ENCODE assay signal across 16 cellular contexts in genomic region chr13:84927442-84928169, GRCh38.
DNase-seq lines count a peak whose midpoint lies in the region; ATAC-seq and TF ChIP-seq lines count a peak whose summit lies in the region.
"Had no signal": no experiment of that assay in that cellular context is flagged by ENCODE, and none has a peak within 500 bp of the region (broad histone marks: within the 10 kb centered on the region; RNA-seq: fewer than 3 reads in every experiment).

No MANE protein-coding gene starts in this region.

- no peaks in the 10 kb centered on the region for H3K9me2 ChIP-seq in Karpas-422 (replicated peaks; ENCODE audit: insufficient read depth, low read length)

- H3K9me3 Mint-ChIP-seq in endodermal cell, result no peaks in the 10 kb centered on the region
- H3K9me3 Mint-ChIP-seq: CD4-positive, alpha-beta memory T cell had no signal

- H2BK15ac ChIP-seq in neuronal stem cell (ENCODE audit: low read length), result no peak overlapping the region

- H3K4me1 ChIP-seq in Karpas-422 (ENCODE audit: low read length) (peaks cover 7% of the 10 kb centered on the region; the same call in 1 of the 2 replicates), endodermal cell (ENCODE audit: control insufficient read depth, insufficient read depth, low read length) (no peaks in the 10 kb centered on the region), neuronal stem cell (ENCODE audit: control insufficient read depth in 2 of 2, insufficient read depth in 1 of 2, low read depth in 1 of 2, low read length in 2 of 2) (no peaks in the 10 kb centered on the region)

- no peak overlapping the region for H2BK120ac ChIP-seq in neuronal stem cell (ENCODE audit: low read depth, low read length)

- no peaks in the 10 kb centered on the region for H3K27me3 Mint-ChIP-seq in endodermal cell (ENCODE audit: insufficient read depth)
- H3K27me3 Mint-ChIP-seq: CD4-positive, alpha-beta memory T cell had no signal

- no peak overlapping the region for H3K4me3 Mint-ChIP-seq in endodermal cell
- H3K4me3 Mint-ChIP-seq: CD4-positive, alpha-beta memory T cell had no signal

- H3K4me1 Mint-ChIP-seq in endodermal cell, result no peaks in the 10 kb centered on the region
- H3K4me1 Mint-ChIP-seq: CD4-positive, alpha-beta memory T cell had no signal

- H3K4me3 ChIP-seq in Karpas-422 (ENCODE audit: low read length), result no peak overlapping the region
- H3K4me3 ChIP-seq in endodermal cell (ENCODE audit: low read length), result no peak overlapping the region
- H3K4me3 ChIP-seq in neuronal stem cell (ENCODE audit: low read length in 2 of 2), result no peak overlapping the region
- H3K4me3 ChIP-seq: GM23248 had no signal

- H2AK5ac ChIP-seq in neuronal stem cell (ENCODE audit: low read depth, low read length), result no peak overlapping the region

- H3K27me3 ChIP-seq in Karpas-422 (ENCODE audit: low read length) (no peaks in the 10 kb centered on the region), endodermal cell (ENCODE audit: control insufficient read depth, insufficient read depth, low read length, poor library complexity, severe bottlenecking) (no peaks in the 10 kb centered on the region), neuronal stem cell (ENCODE audit: control insufficient read depth in 3 of 3, insufficient read depth in 3 of 3, low read depth in 1 of 3, low read length in 3 of 3) (no peaks in the 10 kb centered on the region)

- H3K9me3 ChIP-seq in Karpas-422 (ENCODE audit: low read length) (no peaks in the 10 kb centered on the region), endodermal cell (ENCODE audit: control insufficient read depth, low read length) (no peaks in the 10 kb centered on the region), neuronal stem cell (replicated peaks in 1 of 2; ENCODE audit: control insufficient read depth in 2 of 2, insufficient read depth in 1 of 2, low read depth in 1 of 2, low read length in 2 of 2) (no peaks in the 10 kb centered on the region)

- H3K27ac Mint-ChIP-seq in endodermal cell, result no peak overlapping the region

- H3K79me2 ChIP-seq in Karpas-422 (ENCODE audit: low read length), result no peaks in the 10 kb centered on the region

- no peak overlapping the region for H4K8ac ChIP-seq in neuronal stem cell (ENCODE audit: low read depth, low read length)

- WGBS in endodermal cell (ENCODE audit: insufficient coverage in 1 of 2, insufficient read length in 1 of 2), 2 experiments, result 95 to 98% methylated on average over 12 to 17 of the region's 17 CpGs
- no CpG with 5 or more reads among the region's 17 CpGs for WGBS in neuronal stem cell (ENCODE audit: extremely low coverage in 2 of 2, insufficient read length in 2 of 2, insufficient replicate concordance in 1 of 2), 2 donors

- H3K4ac ChIP-seq in neuronal stem cell (ENCODE audit: low read length), result no peak overlapping the region

- no peaks in the 10 kb centered on the region for H3K36me3 ChIP-seq in Karpas-422 (ENCODE audit: insufficient read depth, low read length)
- H3K36me3 ChIP-seq in endodermal cell (ENCODE audit: control insufficient read depth, insufficient read depth, low read length), result no peaks in the 10 kb centered on the region
- no peaks in the 10 kb centered on the region for H3K36me3 ChIP-seq in neuronal stem cell (replicated peaks in 1 of 2; ENCODE audit: control insufficient read depth in 2 of 2, insufficient read depth in 2 of 2, low read length in 2 of 2)

- no peak overlapping the region for H2BK12ac ChIP-seq in neuronal stem cell (ENCODE audit: low read length)

- H3K36me3 Mint-ChIP-seq in endodermal cell (ENCODE audit: low read depth), result no peaks in the 10 kb centered on the region
- H3K36me3 Mint-ChIP-seq: CD4-positive, alpha-beta memory T cell had no signal

- no peak overlapping the region for H3K27ac ChIP-seq in Karpas-422 (ENCODE audit: low read length)
- no peak overlapping the region for H3K27ac ChIP-seq in endodermal cell (ENCODE audit: low read depth, low read length)
- no peak overlapping the region for H3K27ac ChIP-seq in neuronal stem cell (replicated peaks; ENCODE audit: low read length)
- H3K27ac ChIP-seq: GM23248 had no signal

- no peaks in the 10 kb centered on the region for H4K20me1 ChIP-seq in Karpas-422 (ENCODE audit: insufficient read depth, low read depth, low read length)

- no peak overlapping the region for H4K91ac ChIP-seq in neuronal stem cell (ENCODE audit: low read depth, low read length, poor library complexity)

- H3K79me1 ChIP-seq in neuronal stem cell (ENCODE audit: low read depth, low read length), result no peaks in the 10 kb centered on the region

- H3K9ac ChIP-seq in Karpas-422 (ENCODE audit: low read length) (no peak overlapping the region), endodermal cell (ENCODE audit: extremely low read depth, low read length, poor library complexity, severe bottlenecking) (no peak overlapping the region), neuronal stem cell (ENCODE audit: low read depth, low read length, poor library complexity) (no peak overlapping the region)
- H3K9ac ChIP-seq: GM23248 had no signal

- H2AFZ ChIP-seq in Karpas-422 (ENCODE audit: low read length) (peak overlapping the region; percentile 24; the same call in 1 of the 2 replicates), neuronal stem cell (ENCODE audit: low read length) (peak overlapping the region; percentile 4)
- H2AFZ ChIP-seq: GM23248 had no signal

- H3K14ac ChIP-seq in neuronal stem cell (ENCODE audit: low read length), result peak overlapping the region; percentile 9

- H3K4me2 ChIP-seq in Karpas-422 (ENCODE audit: low read depth, low read length, poor library complexity, severe bottlenecking) (no peak overlapping the region), neuronal stem cell (ENCODE audit: insufficient read depth, low read length, poor library complexity, severe bottlenecking) (no peak overlapping the region)

- H3K23ac ChIP-seq in neuronal stem cell (ENCODE audit: low read depth, low read length, poor library complexity), result no peak overlapping the region

- no peak for ATAC-seq in GM21529 (IDR thresholded peaks at IDR 0.05; ENCODE audit: unreplicated experiment)

- no peak overlapping the region for H2BK5ac ChIP-seq in neuronal stem cell (ENCODE audit: low read length)

- no peak for TF ChIP-seq CTCF in endodermal cell (conservative IDR thresholded peaks at IDR 0.05)

- H3K18ac ChIP-seq in neuronal stem cell (ENCODE audit: low read length), result no peak overlapping the region

- DNase-seq in ELF-1 (ENCODE audit: low read depth, low spot score) (peak; percentile 3), Karpas-422 (no peak), endodermal cell (peak; percentile 49), neuronal stem cell (ENCODE audit: low spot score) (no peak), germinal center (ENCODE audit: low spot score) (no peak)
- DNase-seq in stimulated activated CD4-positive, alpha-beta T cell treated with anti-CD3 and anti-CD28 coated beads, Interleukin-1b, Interleukin-23, amount 100 ng/mL, for 48 hours, result no peak
- DNase-seq: C1 segment of cervical spinal cord; Calu3; CD4-positive, alpha-beta memory T cell; COR-L47; DMS53; DMS79 treated with DMSO at 0.1 percent for 48 hours; GM23248; H7; HCEC 1CT had no signal

Comparison
In these comparisons a context has a peak if more than half of its experiments do, and no peak if none do; other contexts are left out.
1. DNase-seq: peak in ELF-1 (single experiment) and endodermal cell (single experiment); none in Karpas-422 (single experiment), neuronal stem cell (single experiment), stimulated activated CD4-positive, alpha-beta T cell treated with anti-CD3 and anti-CD28 coated beads, Interleukin-1b, Interleukin-23, amount 100 ng/mL, for 48 hours (single experiment) and germinal center (single experiment).